Comparison of ENCODE assay signal across 8 cellular contexts in genomic region chrX:40012039-40012799, GRCh38.
A peak's percentile ranks its signal among the peaks of the same experiment; 100 is the strongest.
DNase-seq lines count a peak whose midpoint lies in the region; ATAC-seq lines count a peak whose summit lies in the region.

No MANE protein-coding gene starts in this region.

- H3K9me3 Mint-ChIP-seq in activated naive CD4-positive, alpha-beta T cell treated with anti-CD3 and anti-CD28 coated beads, Interleukin-2, amount 50 U/mL, for 24 hours, result no peaks in the 10 kb centered on the region

- no peaks in the 10 kb centered on the region for H3K36me3 Mint-ChIP-seq in activated naive CD4-positive, alpha-beta T cell treated with anti-CD3 and anti-CD28 coated beads, Interleukin-2, amount 50 U/mL, for 24 hours

- no peak overlapping the region for H3K27ac Mint-ChIP-seq in activated naive CD4-positive, alpha-beta T cell treated with anti-CD3 and anti-CD28 coated beads, Interleukin-2, amount 50 U/mL, for 24 hours

- peak; percentile 5 for ATAC-seq in HG03571 (IDR thresholded peaks at IDR 0.05; ENCODE audit: unreplicated experiment)
- ATAC-seq in GM21619 (IDR thresholded peaks at IDR 0.05; ENCODE audit: unreplicated experiment), result no peak

- H3K27me3 Mint-ChIP-seq in activated naive CD4-positive, alpha-beta T cell treated with anti-CD3 and anti-CD28 coated beads, Interleukin-2, amount 50 U/mL, for 24 hours, result peaks cover 12% of the 10 kb centered on the region

- H3K4me1 Mint-ChIP-seq in activated naive CD4-positive, alpha-beta T cell treated with anti-CD3 and anti-CD28 coated beads, Interleukin-2, amount 50 U/mL, for 24 hours, result peaks cover 23% of the 10 kb centered on the region

- peak overlapping the region in 19 of 21 experiments; percentile 14 to 94 (median 83) for H3K27ac ChIP-seq in skin epidermis

- H3K4me3 ChIP-seq in skin epidermis, result peak overlapping the region in 5 of 7 experiments; percentile 0 to 51 (median 40)

- H3K4me3 Mint-ChIP-seq in activated naive CD4-positive, alpha-beta T cell treated with anti-CD3 and anti-CD28 coated beads, Interleukin-2, amount 50 U/mL, for 24 hours, result peak overlapping the region; percentile 67

- DNase-seq in GM03348 (ENCODE audit: low spot score) (peak; percentile 45), hepatic stellate cell (ENCODE audit: low spot score) (peak; percentile 69), mucosa of gallbladder (ENCODE audit: low spot score) (no peak), glomerular visceral epithelial cell (ENCODE audit: extremely low spot score) (no peak)

Comparison
In these comparisons a context has a peak if more than half of its experiments do, and no peak if none do; other contexts are left out.
1. DNase-seq: peak in GM03348 (single experiment) and hepatic stellate cell (single experiment); none in mucosa of gallbladder (single experiment) and glomerular visceral epithelial cell (single experiment).